In genomic region chr2:68467077-68467960, GRCh38 we compare ENCODE assay signal across 8 cellular contexts. TPM values are rescaled to one million over a fixed set of nuclear protein-coding genes. Genes with fewer than 3 reads are reported as not detected.
DNase-seq lines count a peak whose midpoint lies in the region; ATAC-seq and TF ChIP-seq lines count a peak whose summit lies in the region.

TSS of gene APLF (plus strand) at chr2:68467585. CDS start at chr2:68467732, 147 bp downstream.
TSS of gene FBXO48 (minus strand) at chr2:68467294. CDS start at chr2:68465145, 2,149 bp downstream.

- peak within 1 kb of the TSS; percentile 93 for H3K27ac Mint-ChIP-seq in activated CD4-positive, alpha-beta T cell treated with anti-CD3 and anti-CD28 coated beads, Interleukin-2, amount 10 ng/mL, durations not matched to agents 24 days and 14 days

- H3K27me3 ChIP-seq in BLaER1 treated with 17β-estradiol and CSF1 and Interleukin-3, amounts not matched to agents 10 nM and 100 nM: no peaks in the 10 kb centered on the region
- H3K27me3 ChIP-seq in colonic mucosa: no peaks in the 10 kb centered on the region

- H3K36me3 ChIP-seq in BLaER1 treated with 17β-estradiol and CSF1 and Interleukin-3, amounts not matched to agents 10 nM and 100 nM: no peaks in the 10 kb centered on the region; a peak in 1 of 22 replicates
- H3K36me3 ChIP-seq in colonic mucosa: no peaks in the 10 kb centered on the region

- peak within 1 kb of the TSS; percentile 96 for H3K4me3 Mint-ChIP-seq in activated CD4-positive, alpha-beta T cell treated with anti-CD3 and anti-CD28 coated beads, Interleukin-2, amount 10 ng/mL, durations not matched to agents 24 days and 14 days

- H3K9ac ChIP-seq in BLaER1 treated with 17β-estradiol and CSF1 and Interleukin-3, amounts not matched to agents 10 nM and 100 nM: peak within 1 kb of the TSS; percentile 90 to 95 (median 94)
- peak within 1 kb of the TSS; percentile 86 to 94 for H3K9ac ChIP-seq in colonic mucosa (ENCODE audit: low read depth in 2 of 2, low read length in 2 of 2)

- peaks cover 18 to 39% (median 22%) of the 10 kb centered on the region in 10 experiments for H3K4me1 ChIP-seq in BLaER1 treated with 17β-estradiol and CSF1 and Interleukin-3, amounts not matched to agents 10 nM and 100 nM
- peaks cover 5% of the 10 kb centered on the region for H3K4me1 ChIP-seq in colonic mucosa

- DNase-seq in NCI-H526 (lab: John Stamatoyannopoulos, UW): peak; percentile 99
- peak; percentile 100 for DNase-seq in activated CD4-positive, alpha-beta T cell treated with anti-CD3 and anti-CD28 coated beads, Interleukin-2, amount 10 ng/mL, durations not matched to agents 24 days and 14 days
- DNase-seq in colonic mucosa: peak; percentile 99
- DNase-seq in kidney tubule cell (ENCODE audit: low spot score): peak; percentile 99
- peak; percentile 94 to 98 for DNase-seq in stimulated activated CD4-positive, alpha-beta T cell treated with anti-CD3 and anti-CD28 coated beads, Interleukin-1b, Interleukin-23, amount 100 ng/mL, for 1 hour (ENCODE audit: low read depth in 2 of 2)

- peaks cover 44% of the 10 kb centered on the region for H3K4me1 Mint-ChIP-seq in activated CD4-positive, alpha-beta T cell treated with anti-CD3 and anti-CD28 coated beads, Interleukin-2, amount 10 ng/mL, durations not matched to agents 24 days and 14 days

- no peaks in the 10 kb centered on the region for H3K9me3 ChIP-seq in BLaER1 treated with 17β-estradiol and CSF1 and Interleukin-3, amounts not matched to agents 10 nM and 100 nM (replicated peaks in 1 of 11)
- H3K9me3 ChIP-seq in colonic mucosa: no peaks in the 10 kb centered on the region

- H3K4me2 ChIP-seq in BLaER1 treated with 17β-estradiol and CSF1 and Interleukin-3, amounts not matched to agents 10 nM and 100 nM: peak within 1 kb of the TSS; percentile 90 to 98 (median 95)

- peak within 1 kb of the TSS; percentile 87 to 95 (median 91) for H3K27ac ChIP-seq in BLaER1 treated with 17β-estradiol and CSF1 and Interleukin-3, amounts not matched to agents 10 nM and 100 nM
- H3K27ac ChIP-seq in colonic mucosa: peak within 1 kb of the TSS; percentile 82

- intact Hi-C loops in activated CD4-positive, alpha-beta T cell treated with anti-CD3 and anti-CD28 coated beads, Interleukin-2, amount 10 ng/mL, durations not matched to agents 24 days and 14 days (cut with micrococcal nuclease): loop anchor here (1.0 to 10.0 kb wide), 15 partner anchors 26 to 917 kb away; partner anchors contain the start of genes ARHGAP25, C1D, GFPT1 and PNO1
- intact Hi-C loops in colonic mucosa (cut with DNase I): loop anchor here (10.0 kb wide), 1 partner anchor 447 kb away; no protein-coding TSS in a partner anchor

- no peaks in the 10 kb centered on the region for H3K9me3 Mint-ChIP-seq in activated CD4-positive, alpha-beta T cell treated with anti-CD3 and anti-CD28 coated beads, Interleukin-2, amount 10 ng/mL, durations not matched to agents 24 days and 14 days

- no peak for TF ChIP-seq CTCF in colonic mucosa (IDR thresholded peaks at IDR 0.05)

- H3K27me3 Mint-ChIP-seq in activated CD4-positive, alpha-beta T cell treated with anti-CD3 and anti-CD28 coated beads, Interleukin-2, amount 10 ng/mL, durations not matched to agents 24 days and 14 days: no peaks in the 10 kb centered on the region

- ATAC-seq in GM19328 (IDR thresholded peaks at IDR 0.05; ENCODE audit: unreplicated experiment): peak; percentile 95
- peak; percentile 84 for ATAC-seq in HG03469 (IDR thresholded peaks at IDR 0.05; ENCODE audit: unreplicated experiment)

- H3K4me3 ChIP-seq in BLaER1 treated with 17β-estradiol and CSF1 and Interleukin-3, amounts not matched to agents 10 nM and 100 nM: peak within 1 kb of the TSS; percentile 70 to 92 (median 86)
- H3K4me3 ChIP-seq in colonic mucosa: peak within 1 kb of the TSS; percentile 80

- H4K20me1 ChIP-seq in BLaER1 treated with 17β-estradiol and CSF1 and Interleukin-3, amounts not matched to agents 10 nM and 100 nM: no peaks in the 10 kb centered on the region

- H3K36me3 Mint-ChIP-seq in activated CD4-positive, alpha-beta T cell treated with anti-CD3 and anti-CD28 coated beads, Interleukin-2, amount 10 ng/mL, durations not matched to agents 24 days and 14 days (ENCODE audit: low read depth): peaks cover 2% of the 10 kb centered on the region

RNA-seq across cellular contexts. Expression of gene APLF, which starts in this region (rescaled TPM):
- total RNA-seq in activated CD4-positive, alpha-beta T cell treated with anti-CD3 and anti-CD28 coated beads, Interleukin-2, amount 10 ng/mL, durations not matched to agents 24 days and 14 days: 2.0 and 2.1 TPM in 2 replicates
- 1 to 10 TPM in 1 of 2 donors, under 1 TPM in 1; 0.96 to 2.6 TPM for total RNA-seq in colonic mucosa

RNA-seq across cellular contexts. Expression of gene FBXO48, which starts in this region (rescaled TPM):
- 1.2 TPM in 2 replicates for total RNA-seq in activated CD4-positive, alpha-beta T cell treated with anti-CD3 and anti-CD28 coated beads, Interleukin-2, amount 10 ng/mL, durations not matched to agents 24 days and 14 days
- total RNA-seq in colonic mucosa: 1 to 10 TPM; 1.5 to 2.3 TPM

Comparison
In these comparisons a context has a peak if more than half of its experiments do, and no peak if none do; other contexts are left out.
1. Peak in every context shown above with its lines: DNase-seq, ATAC-seq, H3K4me3 ChIP-seq and H3K27ac ChIP-seq.